Comparison of ENCODE assay signal across 1 cellular context in the genomic region with DNA sequence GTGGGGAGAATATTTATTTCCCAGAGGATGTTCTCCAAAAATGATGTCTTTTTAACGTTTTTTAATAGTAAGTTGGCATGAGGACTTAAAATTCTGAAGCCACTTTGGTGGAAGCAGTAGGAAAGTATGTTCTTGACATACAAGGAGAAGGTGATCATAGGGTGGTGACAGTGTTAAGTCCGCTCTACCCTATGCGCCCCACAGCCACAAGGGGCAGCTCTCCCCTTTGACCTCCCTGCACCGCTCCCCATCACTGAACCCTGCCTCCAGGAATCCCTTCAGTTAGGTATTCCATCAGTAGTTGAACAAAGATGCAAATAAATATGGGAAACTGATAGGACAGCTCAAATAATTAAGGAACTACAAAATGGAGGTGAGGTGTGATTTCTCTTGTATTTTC.
TF ChIP-seq lines count a peak whose summit lies in the region.

No MANE protein-coding gene starts in this region.

TF ChIP-seq in K562, 482 proteins besides CTCF, POLR2A, EP300 and RAD21:
- no peak for TF ChIP-seq ZNF518B (CRISPR knock-in tag; IDR thresholded peaks at IDR 0.05)
- no peak for TF ChIP-seq ZNF41 (CRISPR knock-in tag; conservative IDR thresholded peaks at IDR 0.05)
- TF ChIP-seq, protein P1, sequence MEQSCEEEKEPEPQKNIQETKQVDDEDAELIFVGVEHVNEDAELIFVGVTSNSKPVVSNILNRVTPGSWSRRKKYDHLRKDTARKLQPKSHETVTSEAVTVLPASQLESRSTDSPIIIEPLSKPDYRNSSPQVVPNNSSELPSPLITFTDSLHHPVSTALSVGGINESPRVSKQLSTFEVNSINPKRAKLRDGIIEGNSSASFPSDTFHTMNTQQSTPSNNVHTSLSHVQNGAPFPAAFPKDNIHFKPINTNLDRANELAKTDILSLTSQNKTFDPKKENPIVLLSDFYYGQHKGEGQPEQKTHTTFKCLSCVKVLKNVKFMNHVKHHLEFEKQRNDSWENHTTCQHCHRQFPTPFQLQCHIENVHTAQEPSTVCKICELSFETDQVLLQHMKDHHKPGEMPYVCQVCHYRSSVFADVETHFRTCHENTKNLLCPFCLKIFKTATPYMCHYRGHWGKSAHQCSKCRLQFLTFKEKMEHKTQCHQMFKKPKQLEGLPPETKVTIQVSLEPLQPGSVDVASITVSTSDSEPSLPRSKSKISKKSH (CRISPR knock-in tag; IDR thresholded peaks at IDR 0.05) = no peak
- no peak for TF ChIP-seq ZNF24 (IDR thresholded peaks at IDR 0.05)
- no peak for TF ChIP-seq ATF7 (IDR thresholded peaks at IDR 0.05)
- no peak for TF ChIP-seq PTBP1 (IDR thresholded peaks at IDR 0.05; ENCODE audit: low read depth, low read length)
- no peak for TF ChIP-seq SP1 (CRISPR knock-in tag; IDR thresholded peaks at IDR 0.05)
- TF ChIP-seq ZFPM2 (CRISPR knock-in tag; IDR thresholded peaks at IDR 0.05) = no peak
- TF ChIP-seq ZNF785 (CRISPR knock-in tag; IDR thresholded peaks at IDR 0.05) = no peak
- TF ChIP-seq, protein P2, sequence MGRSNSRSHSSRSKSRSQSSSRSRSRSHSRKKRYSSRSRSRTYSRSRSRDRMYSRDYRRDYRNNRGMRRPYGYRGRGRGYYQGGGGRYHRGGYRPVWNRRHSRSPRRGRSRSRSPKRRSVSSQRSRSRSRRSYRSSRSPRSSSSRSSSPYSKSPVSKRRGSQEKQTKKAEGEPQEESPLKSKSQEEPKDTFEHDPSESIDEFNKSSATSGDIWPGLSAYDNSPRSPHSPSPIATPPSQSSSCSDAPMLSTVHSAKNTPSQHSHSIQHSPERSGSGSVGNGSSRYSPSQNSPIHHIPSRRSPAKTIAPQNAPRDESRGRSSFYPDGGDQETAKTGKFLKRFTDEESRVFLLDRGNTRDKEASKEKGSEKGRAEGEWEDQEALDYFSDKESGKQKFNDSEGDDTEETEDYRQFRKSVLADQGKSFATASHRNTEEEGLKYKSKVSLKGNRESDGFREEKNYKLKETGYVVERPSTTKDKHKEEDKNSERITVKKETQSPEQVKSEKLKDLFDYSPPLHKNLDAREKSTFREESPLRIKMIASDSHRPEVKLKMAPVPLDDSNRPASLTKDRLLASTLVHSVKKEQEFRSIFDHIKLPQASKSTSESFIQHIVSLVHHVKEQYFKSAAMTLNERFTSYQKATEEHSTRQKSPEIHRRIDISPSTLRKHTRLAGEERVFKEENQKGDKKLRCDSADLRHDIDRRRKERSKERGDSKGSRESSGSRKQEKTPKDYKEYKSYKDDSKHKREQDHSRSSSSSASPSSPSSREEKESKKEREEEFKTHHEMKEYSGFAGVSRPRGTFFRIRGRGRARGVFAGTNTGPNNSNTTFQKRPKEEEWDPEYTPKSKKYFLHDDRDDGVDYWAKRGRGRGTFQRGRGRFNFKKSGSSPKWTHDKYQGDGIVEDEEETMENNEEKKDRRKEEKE (IDR thresholded peaks at IDR 0.05; ENCODE audit: borderline replicate concordance in 1 of 2, control insufficient read depth in 1 of 2, low read depth in 2 of 2, low read length in 1 of 2) = no peak
- TF ChIP-seq, protein P3, sequence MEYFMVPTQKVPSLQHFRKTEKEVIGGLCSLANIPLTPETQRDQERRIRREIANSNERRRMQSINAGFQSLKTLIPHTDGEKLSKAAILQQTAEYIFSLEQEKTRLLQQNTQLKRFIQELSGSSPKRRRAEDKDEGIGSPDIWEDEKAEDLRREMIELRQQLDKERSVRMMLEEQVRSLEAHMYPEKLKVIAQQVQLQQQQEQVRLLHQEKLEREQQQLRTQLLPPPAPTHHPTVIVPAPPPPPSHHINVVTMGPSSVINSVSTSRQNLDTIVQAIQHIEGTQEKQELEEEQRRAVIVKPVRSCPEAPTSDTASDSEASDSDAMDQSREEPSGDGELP (CRISPR knock-in tag; IDR thresholded peaks at IDR 0.05; ENCODE audit: borderline replicate concordance) = no peak
- TF ChIP-seq FOXP1 (CRISPR knock-in tag; IDR thresholded peaks at IDR 0.05) = no peak
